In the genomic region with DNA sequence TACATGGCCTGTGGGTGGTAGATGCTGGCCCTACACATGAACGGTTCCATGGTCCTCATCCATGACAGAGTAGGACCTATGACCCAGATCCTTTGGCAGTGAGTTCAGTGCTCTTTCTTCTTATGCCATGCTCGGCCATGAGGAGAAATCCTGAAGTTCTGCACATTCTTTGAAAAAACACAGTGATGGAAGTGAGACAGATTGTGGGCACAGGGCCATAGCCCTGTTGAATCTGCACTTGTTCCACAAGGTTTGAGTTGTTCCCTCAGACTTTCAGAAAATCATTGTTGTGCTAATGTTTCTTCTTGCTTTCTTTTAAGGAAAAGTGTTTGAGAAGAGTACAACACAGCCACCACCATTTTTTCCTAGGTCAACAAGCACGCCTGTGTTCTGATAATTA, we compare ENCODE assay signal across 30 cellular contexts.
"Had no signal": no experiment of that assay in that cellular context is flagged by ENCODE, and none has a peak within 500 bp of the region (broad histone marks: within the 10 kb centered on the region; RNA-seq: fewer than 3 reads in every experiment).

No MANE protein-coding gene starts in this region.

- H3K36me3 Mint-ChIP-seq: activated CD4-positive, alpha-beta memory T cell treated with anti-CD3 and anti-CD28 coated beads for 36 hours; activated naive CD4-positive, alpha-beta T cell treated with anti-CD3 and anti-CD28 coated beads, Interleukin-2, amount 50 U/mL, for 72 hours; activated naive CD8-positive, alpha-beta T cell treated with anti-CD3 and anti-CD28 coated beads for 36 hours; brain; T-cell had no signal

- H3K36me3 ChIP-seq: adrenal gland had no signal

- H3K27ac Mint-ChIP-seq: activated B cell treated with CpG ODN at 0.5 μM for 24 hours; activated CD4-positive, alpha-beta memory T cell treated with anti-CD3 and anti-CD28 coated beads for 36 hours; activated CD4-positive, alpha-beta T cell treated with anti-CD3 and anti-CD28 coated beads, Interleukin-2, amount 10 ng/mL, durations not matched to agents 24 days and 14 days; activated CD8-positive, alpha-beta T cell treated with anti-CD3 and anti-CD28 coated beads for 36 hours; activated naive CD4-positive, alpha-beta T cell treated with anti-CD3 and anti-CD28 coated beads for 36 hours; activated naive CD4-positive, alpha-beta T cell treated with anti-CD3 and anti-CD28 coated beads, Interleukin-2, amount 50 U/mL, for 72 hours; activated naive CD8-positive, alpha-beta T cell treated with anti-CD3 and anti-CD28 coated beads for 36 hours; activated T-cell treated with anti-CD3 and anti-CD28 coated beads, Interleukin-2, amount 50 U/mL, for 72 hours; activated T-helper 1 cell treated with anti-CD3 and anti-CD28 coated beads, Interleukin-12 subunit alpha, Interleukin-12 subunit beta, Interleukin-2, Interleukin-4 antibody, amounts not matched to agents 30 ng/mL and 10 ng/mL and 1 ng/mL, durations not matched to agents 14 hours and 24 hours and 36 hours; activated T-helper 17 cell treated with anti-CD3 and anti-CD28 coated beads, Interleukin-2, amount 50 U/mL, for 72 hours; brain; T-cell; T-helper 17 cell had no signal

- DNase-seq: activated B cell treated with CpG ODN at 0.5 μM for 24 hours; activated CD4-positive, alpha-beta memory T cell treated with anti-CD3 and anti-CD28 coated beads for 36 hours; activated CD4-positive, alpha-beta T cell treated with anti-CD3 and anti-CD28 coated beads for 4 hours; activated CD4-positive, alpha-beta T cell treated with anti-CD3 and anti-CD28 coated beads, Interleukin-2, amount 10 ng/mL, durations not matched to agents 24 days and 14 days; activated CD4-positive, alpha-beta T cell treated with anti-CD3 and anti-CD28 coated beads, Interleukin-2, amount 50 U/mL, for 1 hour; activated CD4-positive, alpha-beta T cell treated with anti-CD3 and anti-CD28 coated beads, Interleukin-2, amount 50 U/mL, for 4 hours; activated CD4-positive, CD25-positive, alpha-beta regulatory T cell treated with anti-CD3 and anti-CD28 coated beads, Interleukin-2, amount 50 U/mL, for 72 hours; activated CD8-positive, alpha-beta memory T cell treated with anti-CD3 and anti-CD28 coated beads, Interleukin-2, amount 50 U/mL, for 4 hours; activated CD8-positive, alpha-beta T cell treated with anti-CD3 and anti-CD28 coated beads for 36 hours; activated effector memory CD4-positive, alpha-beta T cell treated with anti-CD3 and anti-CD28 coated beads, Interleukin-2, amount 50 U/mL, for 16 hours; activated gamma-delta T cell treated with Interleukin-2 at 50 U/mL for 16 hours; activated naive CD4-positive, alpha-beta T cell; activated naive CD4-positive, alpha-beta T cell treated with anti-CD3 and anti-CD28 coated beads for 36 hours; activated naive CD4-positive, alpha-beta T cell treated with anti-CD3 and anti-CD28 coated beads, Interleukin-2, amount 50 U/mL, for 16 hours; activated naive CD8-positive, alpha-beta T cell treated with anti-CD3 and anti-CD28 coated beads for 36 hours; activated T-cell treated with anti-CD3 and anti-CD28 coated beads for 4 hours; activated T-cell treated with anti-CD3 and anti-CD28 coated beads, Interleukin-2, amount 50 U/mL, for 1 hour; activated T-cell treated with anti-CD3 and anti-CD28 coated beads, Interleukin-2, amount 50 U/mL, for 4 hours; activated T-cell treated with anti-CD3 and anti-CD28 coated beads, Interleukin-2, amount 50 U/mL, for 72 hours; adrenal gland; amniotic stem cell; aorta; central memory CD4-positive, alpha-beta T cell; T-cell; T-helper 17 cell had no signal

- H3K9me3 ChIP-seq: adrenal gland had no signal

- H3K4me3 Mint-ChIP-seq: activated B cell treated with CpG ODN at 0.5 μM for 24 hours; activated CD4-positive, alpha-beta memory T cell treated with anti-CD3 and anti-CD28 coated beads for 36 hours; activated CD4-positive, alpha-beta T cell treated with anti-CD3 and anti-CD28 coated beads, Interleukin-2, amount 10 ng/mL, durations not matched to agents 24 days and 14 days; activated CD8-positive, alpha-beta T cell treated with anti-CD3 and anti-CD28 coated beads for 36 hours; activated naive CD4-positive, alpha-beta T cell treated with anti-CD3 and anti-CD28 coated beads for 36 hours; activated naive CD8-positive, alpha-beta T cell treated with anti-CD3 and anti-CD28 coated beads for 36 hours; activated T-cell treated with anti-CD3 and anti-CD28 coated beads, Interleukin-2, amount 50 U/mL, for 4 hours; activated T-cell treated with anti-CD3 and anti-CD28 coated beads, Interleukin-2, amount 50 U/mL, for 72 hours; activated T-helper 1 cell treated with anti-CD3 and anti-CD28 coated beads, Interleukin-12 subunit alpha, Interleukin-12 subunit beta, Interleukin-2, Interleukin-4 antibody, amounts not matched to agents 30 ng/mL and 10 ng/mL and 1 ng/mL, durations not matched to agents 14 hours and 24 hours and 36 hours; activated T-helper 17 cell treated with anti-CD3 and anti-CD28 coated beads, Interleukin-2, amount 50 U/mL, for 72 hours; brain; T-cell; T-helper 17 cell had no signal

- H3K27ac ChIP-seq: adrenal gland, VCaP had no signal

- H3K9me3 Mint-ChIP-seq: activated B cell treated with CpG ODN at 0.5 μM for 24 hours; activated CD4-positive, alpha-beta memory T cell treated with anti-CD3 and anti-CD28 coated beads for 36 hours; activated CD4-positive, alpha-beta T cell treated with anti-CD3 and anti-CD28 coated beads, Interleukin-2, amount 10 ng/mL, durations not matched to agents 24 days and 14 days; activated CD8-positive, alpha-beta T cell treated with anti-CD3 and anti-CD28 coated beads for 36 hours; activated naive CD4-positive, alpha-beta T cell treated with anti-CD3 and anti-CD28 coated beads for 36 hours; activated naive CD4-positive, alpha-beta T cell treated with anti-CD3 and anti-CD28 coated beads, Interleukin-2, amount 50 U/mL, for 72 hours; activated naive CD8-positive, alpha-beta T cell treated with anti-CD3 and anti-CD28 coated beads for 36 hours; activated T-cell treated with anti-CD3 and anti-CD28 coated beads, Interleukin-2, amount 50 U/mL, for 4 hours; activated T-cell treated with anti-CD3 and anti-CD28 coated beads, Interleukin-2, amount 50 U/mL, for 72 hours; activated T-helper 1 cell treated with anti-CD3 and anti-CD28 coated beads, Interleukin-12 subunit alpha, Interleukin-12 subunit beta, Interleukin-2, Interleukin-4 antibody, amounts not matched to agents 30 ng/mL and 10 ng/mL and 1 ng/mL, durations not matched to agents 14 hours and 24 hours and 36 hours; activated T-helper 17 cell treated with anti-CD3 and anti-CD28 coated beads, Interleukin-2, amount 50 U/mL, for 72 hours; T-cell had no signal

- H3K4me3 ChIP-seq: adrenal gland had no signal

- H3K4me1 Mint-ChIP-seq: activated B cell treated with CpG ODN at 0.5 μM for 24 hours; activated CD4-positive, alpha-beta T cell treated with anti-CD3 and anti-CD28 coated beads, Interleukin-2, amount 10 ng/mL, durations not matched to agents 24 days and 14 days; activated naive CD8-positive, alpha-beta T cell treated with anti-CD3 and anti-CD28 coated beads for 36 hours; activated T-helper 17 cell treated with anti-CD3 and anti-CD28 coated beads, Interleukin-2, amount 50 U/mL, for 72 hours; T-cell; T-helper 17 cell had no signal

- H3K4me1 ChIP-seq: adrenal gland had no signal

- H3K27me3 ChIP-seq: adrenal gland had no signal

- ATAC-seq: activated CD8-positive, alpha-beta T cell treated with anti-CD3 and anti-CD28 coated beads for 36 hours; activated naive CD4-positive, alpha-beta T cell treated with anti-CD3 and anti-CD28 coated beads, Interleukin-2, amount 50 U/mL, for 72 hours; activated T-cell treated with anti-CD3 and anti-CD28 coated beads, Interleukin-2, amount 50 U/mL, for 4 hours; activated T-cell treated with anti-CD3 and anti-CD28 coated beads, Interleukin-2, amount 50 U/mL, for 72 hours; activated T-helper 17 cell treated with anti-CD3 and anti-CD28 coated beads, Interleukin-2, amount 50 U/mL, for 72 hours; T-cell; T-helper 17 cell had no signal
